ENCODE assay signal across 1 cellular context in genomic region chr7:157012113-157012547, GRCh38.
TF ChIP-seq lines count a peak whose summit lies in the region.

No MANE protein-coding gene starts in this region.

TF ChIP-seq in H1, 55 proteins besides CTCF, POLR2A, EP300 and RAD21:
- peak; percentile 22; the same call in 1 of the 2 replicates for TF ChIP-seq SUZ12 (IDR thresholded peaks at IDR 0.05; ENCODE audit: low read length)
- TF ChIP-seq GABPA (IDR thresholded peaks at IDR 0.05; ENCODE audit: borderline replicate concordance, insufficient read depth, low read length) = no peak
TF ChIP-seq in H1: peak in this region for 1.
